ENCODE assay signal across 8 cellular contexts in genomic region chr9:91727316-91727861, GRCh38.
A peak's percentile ranks its signal among the peaks of the same experiment; 100 is the strongest.
DNase-seq lines count a peak whose midpoint lies in the region; ATAC-seq and TF ChIP-seq lines count a peak whose summit lies in the region.

No MANE protein-coding gene starts in this region.

- no peaks in the 10 kb centered on the region for H3K9me3 Mint-ChIP-seq in WTC11
- H3K9me3 Mint-ChIP-seq in neural progenitor cell, result no peaks in the 10 kb centered on the region

- POLR2A ChIA-PET in WTC11 (lab: Charles Lee), result interaction anchor here (0.7 kb wide), 1 partner anchor 194 kb away, joined by 3 read pairs; no protein-coding TSS in a partner anchor

- H2AFZ ChIP-seq in MM.1S (ENCODE audit: low read length), result no peak overlapping the region
- no peak overlapping the region for H2AFZ ChIP-seq in neural progenitor cell (replicated peaks)

- H3K36me3 Mint-ChIP-seq in WTC11 (peaks cover 9% of the 10 kb centered on the region), neural progenitor cell (peaks cover 29% of the 10 kb centered on the region)

- 0 out of 2 replicates have a peak, but pooled peaks cover 5% of the 10 kb centered on the region for H3F3A ChIP-seq in MM.1S (ENCODE audit: insufficient read depth, low read length)
- H3F3A ChIP-seq in neural progenitor cell (ENCODE audit: low read depth), result peaks cover 2% of the 10 kb centered on the region

- DNase-seq in COLO829 (ENCODE audit: low spot score) (peak; percentile 68), MM.1S (peak; percentile 58), WTC11 (ENCODE audit: low spot score) (peak; percentile 51), fibroblast of peridontal ligament (ENCODE audit: extremely low read depth) (peak; percentile 62), neural progenitor cell (ENCODE audit: low spot score) (peak; percentile 67)

- no peak overlapping the region for H3K9ac ChIP-seq in MM.1S (ENCODE audit: low read length)
- no peak overlapping the region for H3K9ac ChIP-seq in neural progenitor cell

- H3K27ac Mint-ChIP-seq in WTC11, result no peak overlapping the region
- H3K27ac Mint-ChIP-seq in neural progenitor cell, result no peak overlapping the region

- H3K27me3 Mint-ChIP-seq in WTC11 (ENCODE audit: low read depth) (no peaks in the 10 kb centered on the region), neural progenitor cell (ENCODE audit: insufficient read depth, low read depth) (no peaks in the 10 kb centered on the region)

- H3K4me3 ChIP-seq in MM.1S (ENCODE audit: low read length), result no peak overlapping the region
- H3K4me3 ChIP-seq in neural progenitor cell, result no peak overlapping the region

- H3K79me2 ChIP-seq in MM.1S (ENCODE audit: low read length) (no peaks in the 10 kb centered on the region), neural progenitor cell (ENCODE audit: low read depth) (no peaks in the 10 kb centered on the region)

- H4K20me1 ChIP-seq in MM.1S (ENCODE audit: insufficient read depth, low read length), result no peaks in the 10 kb centered on the region
- no peaks in the 10 kb centered on the region for H4K20me1 ChIP-seq in neural progenitor cell (ENCODE audit: low read depth)

- H3K4me3 Mint-ChIP-seq in WTC11 (no peak overlapping the region), neural progenitor cell (no peak overlapping the region)

- H3K4me2 ChIP-seq in MM.1S (ENCODE audit: low read depth, low read length) (no peak overlapping the region), neural progenitor cell (no peak overlapping the region)

- H3K36me3 ChIP-seq in MM.1S (replicated peaks; ENCODE audit: insufficient read depth, low read length), result 0 out of 2 replicates have a peak, but pooled peaks cover 4% of the 10 kb centered on the region
- no peaks in the 10 kb centered on the region for H3K36me3 ChIP-seq in neural progenitor cell

- H3K4me1 Mint-ChIP-seq in WTC11, result peaks cover 6% of the 10 kb centered on the region
- H3K4me1 Mint-ChIP-seq in neural progenitor cell, result no peaks in the 10 kb centered on the region

- no peaks in the 10 kb centered on the region for H3K27me3 ChIP-seq in MM.1S (replicated peaks; ENCODE audit: insufficient read depth, low read length)
- no peaks in the 10 kb centered on the region for H3K27me3 ChIP-seq in neural progenitor cell

- H3K4me1 ChIP-seq in MM.1S (ENCODE audit: low read length) (peaks cover 7% of the 10 kb centered on the region), neural progenitor cell (no peaks in the 10 kb centered on the region)

- peak; percentile 71 for ATAC-seq in GM18909 (IDR thresholded peaks at IDR 0.05; ENCODE audit: poor library complexity, unreplicated experiment)
- ATAC-seq in WTC11, result peak; percentile 100
- ATAC-seq in GM21717 (IDR thresholded peaks at IDR 0.05; ENCODE audit: unreplicated experiment), result no peak
- ATAC-seq in HG02970 (IDR thresholded peaks at IDR 0.05; ENCODE audit: low FRiP score, unreplicated experiment), result no peak

- H3K27ac ChIP-seq in MM.1S (ENCODE audit: low read length) (peak overlapping the region; percentile 24; the same call in 1 of the 2 replicates), neural progenitor cell (no peak overlapping the region)

- CTCF ChIA-PET in WTC11 (lab: Charles Lee), result interaction anchor here (0.6 to 1.7 kb wide), 32 partner anchors 9 to 828 kb away, joined by 3 to 16 read pairs (median 3); partner anchors contain the start of gene ROR2

- H3K9me2 ChIP-seq in MM.1S (replicated peaks; ENCODE audit: insufficient read depth, low read length), result no peaks in the 10 kb centered on the region

- H3K9me3 ChIP-seq in MM.1S (replicated peaks; ENCODE audit: insufficient read depth, low read length) (no peaks in the 10 kb centered on the region), neural progenitor cell (ENCODE audit: low read depth) (no peaks in the 10 kb centered on the region)

- TF ChIP-seq CTCF in MM.1S (IDR thresholded peaks at IDR 0.05; ENCODE audit: low read length), result peak; percentile 72
- TF ChIP-seq CTCF in WTC11 (IDR thresholded peaks at IDR 0.05), result peak; percentile 58; the same call in 1 of the 2 replicates
- TF ChIP-seq CTCF in neural progenitor cell (IDR thresholded peaks at IDR 0.05), result peak; percentile 80

TF ChIP-seq in WTC11, 78 proteins besides CTCF, POLR2A, EP300 and RAD21:
- TF ChIP-seq ESRRA (CRISPR knock-in tag; IDR thresholded peaks at IDR 0.05; ENCODE audit: borderline replicate concordance) (no peak), ZNF671 (CRISPR knock-in tag; IDR thresholded peaks at IDR 0.05) (no peak), ZNF263 (CRISPR knock-in tag; IDR thresholded peaks at IDR 0.05; ENCODE audit: low read depth) (no peak), USF2 (CRISPR knock-in tag; IDR thresholded peaks at IDR 0.05) (no peak), NFATC4 (CRISPR knock-in tag; IDR thresholded peaks at IDR 0.05) (no peak), ZBTB21 (CRISPR knock-in tag; IDR thresholded peaks at IDR 0.05; ENCODE audit: borderline replicate concordance) (no peak), AR (CRISPR knock-in tag; IDR thresholded peaks at IDR 0.05) (no peak), ZNF317 (CRISPR knock-in tag; IDR thresholded peaks at IDR 0.05; ENCODE audit: borderline replicate concordance, low read depth) (no peak)
- TF ChIP-seq, protein P1, sequence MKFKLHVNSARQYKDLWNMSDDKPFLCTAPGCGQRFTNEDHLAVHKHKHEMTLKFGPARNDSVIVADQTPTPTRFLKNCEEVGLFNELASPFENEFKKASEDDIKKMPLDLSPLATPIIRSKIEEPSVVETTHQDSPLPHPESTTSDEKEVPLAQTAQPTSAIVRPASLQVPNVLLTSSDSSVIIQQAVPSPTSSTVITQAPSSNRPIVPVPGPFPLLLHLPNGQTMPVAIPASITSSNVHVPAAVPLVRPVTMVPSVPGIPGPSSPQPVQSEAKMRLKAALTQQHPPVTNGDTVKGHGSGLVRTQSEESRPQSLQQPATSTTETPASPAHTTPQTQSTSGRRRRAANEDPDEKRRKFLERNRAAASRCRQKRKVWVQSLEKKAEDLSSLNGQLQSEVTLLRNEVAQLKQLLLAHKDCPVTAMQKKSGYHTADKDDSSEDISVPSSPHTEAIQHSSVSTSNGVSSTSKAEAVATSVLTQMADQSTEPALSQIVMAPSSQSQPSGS (CRISPR knock-in tag; IDR thresholded peaks at IDR 0.05; ENCODE audit: borderline replicate concordance, low read depth), result no peak
- TF ChIP-seq, protein P2, sequence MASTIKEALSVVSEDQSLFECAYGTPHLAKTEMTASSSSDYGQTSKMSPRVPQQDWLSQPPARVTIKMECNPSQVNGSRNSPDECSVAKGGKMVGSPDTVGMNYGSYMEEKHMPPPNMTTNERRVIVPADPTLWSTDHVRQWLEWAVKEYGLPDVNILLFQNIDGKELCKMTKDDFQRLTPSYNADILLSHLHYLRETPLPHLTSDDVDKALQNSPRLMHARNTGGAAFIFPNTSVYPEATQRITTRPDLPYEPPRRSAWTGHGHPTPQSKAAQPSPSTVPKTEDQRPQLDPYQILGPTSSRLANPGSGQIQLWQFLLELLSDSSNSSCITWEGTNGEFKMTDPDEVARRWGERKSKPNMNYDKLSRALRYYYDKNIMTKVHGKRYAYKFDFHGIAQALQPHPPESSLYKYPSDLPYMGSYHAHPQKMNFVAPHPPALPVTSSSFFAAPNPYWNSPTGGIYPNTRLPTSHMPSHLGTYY (CRISPR knock-in tag; IDR thresholded peaks at IDR 0.05), result no peak

Comparison
In these comparisons a context has a peak if more than half of its experiments do, and no peak if none do; other contexts are left out.
1. ATAC-seq: peak in GM18909 (single experiment) and WTC11 (single experiment); none in GM21717 (single experiment) and HG02970 (single experiment).
2. Peak in every context shown above with its lines, with median percentiles within 50 percentile points of each other: DNase-seq and CTCF ChIP-seq.